In the genomic region with DNA sequence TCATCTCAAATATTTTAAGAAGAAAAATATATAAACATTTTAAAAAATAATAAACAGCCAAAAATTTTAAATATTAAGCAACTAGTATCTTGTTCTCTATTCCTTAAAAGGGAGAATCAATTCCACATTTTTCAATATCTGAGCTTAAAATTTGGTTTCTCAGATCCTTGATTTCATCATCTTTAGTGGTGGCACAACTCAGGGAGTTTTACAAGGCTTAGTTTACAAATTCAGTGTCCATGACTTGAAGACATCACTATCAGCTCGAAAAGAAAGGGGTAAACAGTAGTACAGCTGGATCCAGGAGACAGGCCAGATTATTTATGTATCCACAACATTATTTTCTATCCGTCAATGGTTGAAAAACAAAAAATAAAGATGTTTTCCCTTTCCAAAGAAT, we compare ENCODE assay signal across 20 cellular contexts. TPM values are rescaled to one million over a fixed set of nuclear protein-coding genes. Genes with fewer than 3 reads are reported as not detected.
DNase-seq lines count a peak whose midpoint lies in the region; ATAC-seq and TF ChIP-seq lines count a peak whose summit lies in the region.
"Had no signal": no experiment of that assay in that cellular context is flagged by ENCODE, and none has a peak within 500 bp of the region (broad histone marks: within the 10 kb centered on the region; RNA-seq: fewer than 3 reads in every experiment).

No MANE protein-coding gene starts in this region.

- no peak overlapping the region for H2BK120ac ChIP-seq in H9 (ENCODE audit: low read depth, low read length, poor library complexity, severe bottlenecking)

- WGBS in H9 (ENCODE audit: extremely low coverage, insufficient read length, low lambda C conversion rate) = no CpG with 5 or more reads among the region's 2 CpGs
- WGBS in endodermal cell (ENCODE audit: insufficient coverage in 1 of 2, insufficient read length in 1 of 2), 2 experiments = 89% methylated on average over 2 of the region's 2 CpGs; no CpG with 5 or more reads in 1 of the 2 experiments

- peaks cover 2 to 17% (median 5%) of the 10 kb centered on the region in 3 experiments; a peak in 5 of 7 replicates for H3K36me3 Mint-ChIP-seq in H9 (ENCODE audit: insufficient read depth in 1 of 3, low read depth in 3 of 3)
- peaks cover 7% of the 10 kb centered on the region for H3K36me3 Mint-ChIP-seq in endodermal cell (ENCODE audit: low read depth)
- H3K36me3 Mint-ChIP-seq in osteocyte (ENCODE audit: unreplicated experiment) = peaks cover 5% of the 10 kb centered on the region
- H3K36me3 Mint-ChIP-seq: CD14-positive monocyte; naive thymus-derived CD4-positive, alpha-beta T cell had no signal

- H3K36me3 ChIP-seq in SJSA1 (peaks cover 16% of the 10 kb centered on the region), endodermal cell (ENCODE audit: control insufficient read depth, insufficient read depth, low read length) (peaks cover 11% of the 10 kb centered on the region)
- H3K36me3 ChIP-seq: tibial nerve had no signal

- H4K5ac ChIP-seq in H9 (ENCODE audit: insufficient read length, low read depth, low read length) = no peak overlapping the region

- intact Hi-C loops in left cardiac atrium (cut with DNase I) = no loop called here

- peaks cover 35% of the 10 kb centered on the region for H3K79me2 ChIP-seq in H9 (ENCODE audit: insufficient read depth, low read length)

- no peak overlapping the region for H2BK20ac ChIP-seq in H9 (ENCODE audit: low read depth, low read length, poor library complexity, severe bottlenecking)

- H3K79me1 ChIP-seq in H9 (ENCODE audit: insufficient read depth, low read depth, low read length, poor library complexity, severe bottlenecking) = peaks cover 4% of the 10 kb centered on the region

- no peak for DNase-seq in H9
- DNase-seq in SJSA1 (ENCODE audit: low read depth in 1 of 2, low spot score in 2 of 2) = no peak
- DNase-seq in endodermal cell = no peak
- no peak for DNase-seq in osteocyte (ENCODE audit: extremely low spot score, unreplicated experiment)
- no peak for DNase-seq in left cardiac atrium
- DNase-seq: activated CD4-positive, alpha-beta T cell treated with anti-CD3 and anti-CD28 coated beads for 4 hours; activated naive CD4-positive, alpha-beta T cell treated with Interleukin-2 at 50 U/mL for 16 hours; DMS53; left ventricle myocardium superior; naive thymus-derived CD4-positive, alpha-beta T cell; NCI-H1092; NCI-H2171; psoas muscle; stimulated activated CD4-positive, alpha-beta T cell treated with anti-CD3 and anti-CD28 coated beads, Interleukin-12 subunit alpha, Interleukin-12 subunit beta, amount 100 ng/mL, for 4 hours; stimulated activated naive CD4-positive, alpha-beta T cell; T-helper 2 cell had no signal

- no peak overlapping the region for H3K4ac ChIP-seq in H9 (ENCODE audit: low read depth, low read length)

- no peak overlapping the region for H3T11ph ChIP-seq in H9 (ENCODE audit: low read length)

- H3K4me2 ChIP-seq in H9 (ENCODE audit: insufficient read depth, insufficient read length, low read length) = peak overlapping the region; percentile 39

- no peak overlapping the region for H2AFZ ChIP-seq in H9 (ENCODE audit: low read length)

- H3K56ac ChIP-seq in H9 (ENCODE audit: insufficient read length, low read depth, low read length) = no peak overlapping the region

- H3K4me1 Mint-ChIP-seq in H9 (peaks cover 70 to 71% of the 10 kb centered on the region in 2 experiments), endodermal cell (peaks cover 48% of the 10 kb centered on the region), osteocyte (ENCODE audit: unreplicated experiment) (peaks cover 72% of the 10 kb centered on the region)
- H3K4me1 Mint-ChIP-seq: naive thymus-derived CD4-positive, alpha-beta T cell had no signal

- TF ChIP-seq CTCF in H9 (conservative IDR thresholded peaks at IDR 0.05) (no peak), endodermal cell (conservative IDR thresholded peaks at IDR 0.05) (no peak), osteocyte (IDR thresholded peaks at IDR 0.05) (no peak)

- H2BK15ac ChIP-seq in H9 (ENCODE audit: low read depth, low read length) = no peak overlapping the region

- H3K27me3 ChIP-seq in H9 (ENCODE audit: insufficient read depth, low read length) = no peaks in the 10 kb centered on the region
- H3K27me3 ChIP-seq in SJSA1 (replicated peaks) = no peaks in the 10 kb centered on the region
- no peaks in the 10 kb centered on the region for H3K27me3 ChIP-seq in endodermal cell (ENCODE audit: control insufficient read depth, insufficient read depth, low read length, poor library complexity, severe bottlenecking)
- H3K27me3 ChIP-seq: tibial nerve had no signal

- no peak overlapping the region for H4K91ac ChIP-seq in H9 (ENCODE audit: insufficient read length, low read depth, low read length)

- no peak overlapping the region for H3K23ac ChIP-seq in H9 (ENCODE audit: insufficient read length, low read depth, low read length)

- peak overlapping the region in 1 of 2 experiments; percentile 59; a peak in 1 of 5 replicates for H3K4me3 Mint-ChIP-seq in H9
- H3K4me3 Mint-ChIP-seq in endodermal cell = no peak overlapping the region
- H3K4me3 Mint-ChIP-seq in osteocyte (ENCODE audit: unreplicated experiment) = no peak overlapping the region
- H3K4me3 Mint-ChIP-seq: CD14-positive monocyte; naive thymus-derived CD4-positive, alpha-beta T cell had no signal

- H3K27ac ChIP-seq in H9 (ENCODE audit: insufficient read length, low read depth, low read length) (peak overlapping the region; percentile 27), SJSA1 (peak overlapping the region; percentile 60), endodermal cell (ENCODE audit: low read depth, low read length) (peak overlapping the region; percentile 28)
- H3K27ac ChIP-seq: psoas muscle had no signal

- no peak overlapping the region for H2BK5ac ChIP-seq in H9 (ENCODE audit: insufficient read length, low read length)

- H3K18ac ChIP-seq in H9 (ENCODE audit: insufficient read length, low read depth, low read length) = no peak overlapping the region

- H3K27ac Mint-ChIP-seq in H9 (peak overlapping the region; percentile 95 to 97 (median 96); a peak in 6 of 7 replicates), endodermal cell (peak overlapping the region; percentile 83), osteocyte (ENCODE audit: unreplicated experiment) (peak overlapping the region; percentile 81)
- H3K27ac Mint-ChIP-seq: naive thymus-derived CD4-positive, alpha-beta T cell had no signal

- H2AK5ac ChIP-seq in H9 (ENCODE audit: insufficient read length, low read length) = no peak overlapping the region

- H3K4me1 ChIP-seq in H9 (ENCODE audit: insufficient read depth, low read length) = peaks cover 31% of the 10 kb centered on the region
- H3K4me1 ChIP-seq in SJSA1 (replicated peaks) = peaks cover 48% of the 10 kb centered on the region
- peaks cover 15% of the 10 kb centered on the region for H3K4me1 ChIP-seq in endodermal cell (ENCODE audit: control insufficient read depth, insufficient read depth, low read length)
- H3K4me1 ChIP-seq: psoas muscle had no signal

- H4K20me1 ChIP-seq in H9 (ENCODE audit: control insufficient read depth, insufficient read depth, insufficient read length) = no peaks in the 10 kb centered on the region

- no peaks in the 10 kb centered on the region for H3K9me3 ChIP-seq in H9 (ENCODE audit: control insufficient read depth, low read depth, low read length)
- H3K9me3 ChIP-seq in SJSA1 (replicated peaks) = no peaks in the 10 kb centered on the region
- no peaks in the 10 kb centered on the region for H3K9me3 ChIP-seq in endodermal cell (ENCODE audit: control insufficient read depth, low read length)
- H3K9me3 ChIP-seq: psoas muscle, tibial nerve had no signal

- no peak overlapping the region for H2BK12ac ChIP-seq in H9 (ENCODE audit: insufficient read length, low read depth, low read length)

- H4K8ac ChIP-seq in H9 (replicated peaks; ENCODE audit: insufficient read length, low read depth, low read length) = no peak overlapping the region

- H3K27me3 Mint-ChIP-seq in H9 (ENCODE audit: low read depth) (no peaks in the 10 kb centered on the region), endodermal cell (ENCODE audit: insufficient read depth) (no peaks in the 10 kb centered on the region), osteocyte (ENCODE audit: unreplicated experiment) (no peaks in the 10 kb centered on the region)

- H3K9ac ChIP-seq in H9 (ENCODE audit: extremely low read depth, insufficient read length, low read length) = no peak overlapping the region
- H3K9ac ChIP-seq in endodermal cell (ENCODE audit: extremely low read depth, low read length, poor library complexity, severe bottlenecking) = no peak overlapping the region

- no peak overlapping the region for H3K14ac ChIP-seq in H9 (ENCODE audit: insufficient read depth, low read length)

- ATAC-seq in HG03520 (IDR thresholded peaks at IDR 0.05; ENCODE audit: unreplicated experiment) (no peak), left cardiac atrium (no peak), HG03521 (IDR thresholded peaks at IDR 0.05; ENCODE audit: unreplicated experiment) (no peak)
- ATAC-seq: left ventricle myocardium superior; naive thymus-derived CD4-positive, alpha-beta T cell; psoas muscle had no signal

- H3K23me2 ChIP-seq in H9 (ENCODE audit: insufficient read length, low read depth, low read length, poor library complexity, severe bottlenecking) = no peaks in the 10 kb centered on the region

- H3K9me3 Mint-ChIP-seq in H9 (peaks cover 0 to 4% of the 10 kb centered on the region in 2 experiments; a peak in 1 of 5 replicates), endodermal cell (no peaks in the 10 kb centered on the region), osteocyte (ENCODE audit: unreplicated experiment) (no peaks in the 10 kb centered on the region)
- H3K9me3 Mint-ChIP-seq: CD14-positive monocyte; naive thymus-derived CD4-positive, alpha-beta T cell had no signal

- H3K4me3 ChIP-seq in SJSA1 (no peak overlapping the region), endodermal cell (ENCODE audit: low read length) (no peak overlapping the region)
- H3K4me3 ChIP-seq: psoas muscle, tibial nerve had no signal

RNA-seq across cellular contexts. Expression of a gene that starts 11.6 kb away (rescaled TPM):
- 122 and 130 TPM in 2 replicates for total RNA-seq in H9 (2021)
- 37.9 and 96.5 TPM in 2 replicates for total RNA-seq in SJSA1 (2014; rRNA removed; shearing (Covaris generic))
- total RNA-seq in endodermal cell = 100 to 1,000 TPM; 143 to 162 TPM
- polyA plus RNA-seq in endodermal cell (2013, experiment 1 of 2) = 156 TPM
- polyA plus RNA-seq in endodermal cell (2013, experiment 2 of 2) = 148 TPM
- total RNA-seq in osteocyte = 96.7 and 101 TPM in 2 replicates
- 10 to 100 TPM; 12.8 to 14.2 TPM for total RNA-seq in left cardiac atrium
- polyA plus RNA-seq: naive thymus-derived CD4-positive, alpha-beta T cell had no signal
